11 cellular contexts compared by ENCODE assay signal in genomic region chr12:13124661-13125505, GRCh38. TPM values are rescaled to one million over a fixed set of nuclear protein-coding genes. Genes with fewer than 3 reads are reported as not detected.
DNase-seq lines count a peak whose midpoint lies in the region; ATAC-seq, FAIRE-seq and TF ChIP-seq lines count a peak whose summit lies in the region.
"Had no signal": no experiment of that assay in that cellular context is flagged by ENCODE, and none has a peak within 500 bp of the region (broad histone marks: within the 10 kb centered on the region; RNA-seq: fewer than 3 reads in every experiment).

No MANE protein-coding gene starts in this region.

- H3K4me3 ChIP-seq in GM23248 (no peak overlapping the region), fibroblast of lung (replicated peaks in 1 of 4; ENCODE audit: control extremely low read depth in 1 of 4, insufficient read depth in 1 of 4, low read depth in 3 of 4, low read length in 4 of 4) (no peak overlapping the region), trophoblast cell (ENCODE audit: low read depth, low read length) (no peak overlapping the region), upper lobe of right lung (no peak overlapping the region)
- H3K4me3 ChIP-seq: heart right ventricle had no signal

- no peak overlapping the region for H2AFZ ChIP-seq in GM23248
- H2AFZ ChIP-seq in fibroblast of lung (ENCODE audit: low read length) = no peak overlapping the region
- H2AFZ ChIP-seq in trophoblast cell (ENCODE audit: insufficient read depth, low read length, poor library complexity) = peak overlapping the region; percentile 53

- H4K8ac ChIP-seq in trophoblast cell (ENCODE audit: low read depth, low read length) = no peak overlapping the region

- H3K4me2 ChIP-seq in GM23248 (ENCODE audit: unreplicated experiment) (peak overlapping the region; percentile 41), fibroblast of lung (ENCODE audit: extremely low read depth, insufficient read depth, low read length) (no peak overlapping the region), trophoblast cell (ENCODE audit: low read length) (peak overlapping the region; percentile 24)

- H3K27me3 ChIP-seq in GM23248 (replicated peaks; ENCODE audit: insufficient read depth) = no peaks in the 10 kb centered on the region
- H3K27me3 ChIP-seq in fibroblast of lung (ENCODE audit: control insufficient read depth, insufficient read depth, low read length) = no peaks in the 10 kb centered on the region
- no peaks in the 10 kb centered on the region for H3K27me3 ChIP-seq in trophoblast cell (ENCODE audit: insufficient read depth, low read length)
- no peaks in the 10 kb centered on the region for H3K27me3 ChIP-seq in upper lobe of right lung
- H3K27me3 ChIP-seq: heart right ventricle had no signal

- peaks cover 11% of the 10 kb centered on the region; the same call in 1 of the 2 replicates for H3F3A ChIP-seq in GM23248 (ENCODE audit: insufficient read depth)

- H2BK120ac ChIP-seq in trophoblast cell (ENCODE audit: insufficient read depth, low read length, poor library complexity) = no peak overlapping the region

- no peak for FAIRE-seq in D721Med (lab: Jason Lieb, UNC)

- no peak overlapping the region for H4K12ac ChIP-seq in trophoblast cell (ENCODE audit: low read depth, low read length)

- H3K9me3 ChIP-seq in GM23248 (ENCODE audit: low read depth) (no peaks in the 10 kb centered on the region), fibroblast of lung (ENCODE audit: control insufficient read depth, insufficient read depth, low read depth, low read length) (no peaks in the 10 kb centered on the region), trophoblast cell (ENCODE audit: insufficient read depth, low read depth, low read length) (no peaks in the 10 kb centered on the region), upper lobe of right lung (no peaks in the 10 kb centered on the region)
- H3K9me3 ChIP-seq: heart right ventricle had no signal

- no peak overlapping the region for H3K23ac ChIP-seq in trophoblast cell (ENCODE audit: low read length)

- peak overlapping the region; percentile 35 for H2BK5ac ChIP-seq in trophoblast cell (ENCODE audit: low read depth, low read length, poor library complexity)

- ATAC-seq in GM19023 (IDR thresholded peaks at IDR 0.05; ENCODE audit: unreplicated experiment) (no peak), upper lobe of right lung (no peak)

- peaks cover 11% of the 10 kb centered on the region for H3K4me1 ChIP-seq in GM23248 (ENCODE audit: insufficient read depth)
- H3K4me1 ChIP-seq in fibroblast of lung (ENCODE audit: control insufficient read depth, extremely low read depth, insufficient read depth, low read length) = peaks cover 6% of the 10 kb centered on the region
- H3K4me1 ChIP-seq in trophoblast cell (ENCODE audit: control insufficient read depth in 1 of 2, insufficient read depth in 2 of 2, low read length in 2 of 2) = peaks cover 15 to 23% of the 10 kb centered on the region in 2 experiments
- no peaks in the 10 kb centered on the region for H3K4me1 ChIP-seq in upper lobe of right lung

- DNase-seq in GM23248 (peak; percentile 50), RWPE1 (ENCODE audit: low spot score) (peak; percentile 36), fibroblast of lung (ENCODE audit: low read depth in 2 of 2) (peak; percentile 34 to 69), trophoblast cell (peak; percentile 59 to 88), D721Med (ENCODE audit: insufficient read length, low spot score) (no peak), upper lobe of right lung (no peak)
- DNase-seq: heart right ventricle, MM.1S, NCI-H82 had no signal

- intact Hi-C loops in upper lobe of right lung (cut with DNase I) = no loop called here

- no peaks in the 10 kb centered on the region for H4K20me1 ChIP-seq in GM23248 (ENCODE audit: insufficient read depth)
- H4K20me1 ChIP-seq in fibroblast of lung (ENCODE audit: control insufficient read depth, extremely low read depth, insufficient read depth, low read length) = no peaks in the 10 kb centered on the region

- H4K91ac ChIP-seq in trophoblast cell (ENCODE audit: low read depth, low read length) = peak overlapping the region; percentile 45

- no peaks in the 10 kb centered on the region for H3K36me3 ChIP-seq in GM23248 (ENCODE audit: low read depth)
- H3K36me3 ChIP-seq in fibroblast of lung (ENCODE audit: control insufficient read depth, insufficient read depth, low read length) = no peaks in the 10 kb centered on the region
- no peaks in the 10 kb centered on the region for H3K36me3 ChIP-seq in trophoblast cell (ENCODE audit: control insufficient read depth in 1 of 2, insufficient read depth in 2 of 2, low read length in 2 of 2)
- no peaks in the 10 kb centered on the region for H3K36me3 ChIP-seq in upper lobe of right lung
- H3K36me3 ChIP-seq: heart right ventricle had no signal

- H3K4ac ChIP-seq in trophoblast cell (ENCODE audit: low read depth, low read length) = peak overlapping the region; percentile 6

- no peak overlapping the region for H3K14ac ChIP-seq in trophoblast cell (ENCODE audit: low read length)

- 67 to 68% methylated on average over 7 of the region's 7 CpGs for WGBS in GM23248 (ENCODE audit: low coverage in 1 of 2, low lambda C conversion rate in 2 of 2, missing lambda C conversion rate in 2 of 2), 2 experiments
- no CpG with 5 or more reads among the region's 7 CpGs for WGBS in trophoblast cell (ENCODE audit: extremely low coverage, insufficient coverage, insufficient read length)

- H3K79me1 ChIP-seq in trophoblast cell (ENCODE audit: low read length) = peaks cover 16% of the 10 kb centered on the region

- peak overlapping the region; percentile 41 for H2BK12ac ChIP-seq in trophoblast cell (ENCODE audit: low read length)

- H3K27ac ChIP-seq in GM23248 (no peak overlapping the region), RWPE1 (no peak overlapping the region), fibroblast of lung (ENCODE audit: insufficient read depth, low read length) (no peak overlapping the region), trophoblast cell (ENCODE audit: low read depth, low read length) (peak overlapping the region; percentile 74), upper lobe of right lung (no peak overlapping the region)
- H3K27ac ChIP-seq: heart right ventricle had no signal

- H3K18ac ChIP-seq in trophoblast cell (ENCODE audit: low read length) = peak overlapping the region; percentile 33

- H2AK5ac ChIP-seq in trophoblast cell (ENCODE audit: low read length) = no peak overlapping the region

- TF ChIP-seq CTCF in RWPE1 (conservative IDR thresholded peaks at IDR 0.05; ENCODE audit: low read depth) = no peak
- no peak for TF ChIP-seq CTCF in fibroblast of lung (conservative IDR thresholded peaks at IDR 0.05 in 1 of 2, IDR thresholded peaks at IDR 0.05 in 1 of 2; ENCODE audit: low read depth in 1 of 2, low read length in 2 of 2)
- no peak for TF ChIP-seq CTCF in D721Med (IDR thresholded peaks at IDR 0.05; ENCODE audit: insufficient read depth, missing control alignments)
- TF ChIP-seq CTCF in upper lobe of right lung (IDR thresholded peaks at IDR 0.05) = no peak

- CTCF ChIA-PET in RWPE1 (lab: Yijun Ruan, JAX) = interaction anchor here (1.6 kb wide), 1 partner anchor 10 kb away, joined by 3 read pairs; no protein-coding TSS in a partner anchor

- POLR2A ChIA-PET in RWPE1 (lab: Yijun Ruan, JAX; ENCODE audit: low non-redundant PET) = no interaction called here

- no peaks in the 10 kb centered on the region for H3K9me2 ChIP-seq in GM23248 (ENCODE audit: insufficient read depth)

- in situ Hi-C loops in GM23248 (cut with MboI) = no loop called here

- H3K79me2 ChIP-seq in GM23248 (ENCODE audit: insufficient read depth) = no peaks in the 10 kb centered on the region
- no peaks in the 10 kb centered on the region for H3K79me2 ChIP-seq in fibroblast of lung (ENCODE audit: control insufficient read depth, insufficient read depth, low read length)
- no peaks in the 10 kb centered on the region for H3K79me2 ChIP-seq in trophoblast cell (ENCODE audit: control insufficient read depth, insufficient read depth, low read length, poor library complexity)

- H3K9ac ChIP-seq in GM23248 (no peak overlapping the region), fibroblast of lung (ENCODE audit: insufficient read depth, low read length) (no peak overlapping the region), trophoblast cell (ENCODE audit: low read length) (no peak overlapping the region)

RNA-seq across cellular contexts. Expression of gene GSG1, which starts 21.4 kb away (rescaled TPM):
- 0.86 and 1.3 TPM in 2 replicates for total RNA-seq in GM23248 (2014; rRNA removed; shearing (Covaris generic))
- polyA plus RNA-seq in GM23248 (2016; fragmentation: Nextera tagmentation; extraction: Ambion mirVana) (2.0 and 2.9 TPM in 2 replicates), fibroblast of lung (0.93 and 1.3 TPM in 2 replicates)
- total RNA-seq in fibroblast of lung (0.26 and 0.66 TPM in 2 replicates), upper lobe of right lung (not detected)
- polyA plus RNA-seq in fibroblast of lung (2012) = 0.78 and 1.1 TPM in 2 replicates
- 1.6 and 2.2 TPM in 2 replicates for polyA minus RNA-seq in fibroblast of lung (ENCODE audit: low replicate concordance)
- 0.03 TPM in 1 of 2 replicates, not detected in the other for polyA plus RNA-seq in trophoblast cell (2013)
- total RNA-seq: cardiac septum, heart right ventricle had no signal
- polyA plus RNA-seq: heart right ventricle had no signal

Comparison
In these comparisons a context has a peak if more than half of its experiments do, and no peak if none do; other contexts are left out.
1. DNase-seq: peak in GM23248 (single experiment), RWPE1 (single experiment), fibroblast of lung (2 of 2) and trophoblast cell (2 of 2); none in D721Med (single experiment) and upper lobe of right lung (single experiment).